ENCODE assay signal across 8 cellular contexts in the genomic region with DNA sequence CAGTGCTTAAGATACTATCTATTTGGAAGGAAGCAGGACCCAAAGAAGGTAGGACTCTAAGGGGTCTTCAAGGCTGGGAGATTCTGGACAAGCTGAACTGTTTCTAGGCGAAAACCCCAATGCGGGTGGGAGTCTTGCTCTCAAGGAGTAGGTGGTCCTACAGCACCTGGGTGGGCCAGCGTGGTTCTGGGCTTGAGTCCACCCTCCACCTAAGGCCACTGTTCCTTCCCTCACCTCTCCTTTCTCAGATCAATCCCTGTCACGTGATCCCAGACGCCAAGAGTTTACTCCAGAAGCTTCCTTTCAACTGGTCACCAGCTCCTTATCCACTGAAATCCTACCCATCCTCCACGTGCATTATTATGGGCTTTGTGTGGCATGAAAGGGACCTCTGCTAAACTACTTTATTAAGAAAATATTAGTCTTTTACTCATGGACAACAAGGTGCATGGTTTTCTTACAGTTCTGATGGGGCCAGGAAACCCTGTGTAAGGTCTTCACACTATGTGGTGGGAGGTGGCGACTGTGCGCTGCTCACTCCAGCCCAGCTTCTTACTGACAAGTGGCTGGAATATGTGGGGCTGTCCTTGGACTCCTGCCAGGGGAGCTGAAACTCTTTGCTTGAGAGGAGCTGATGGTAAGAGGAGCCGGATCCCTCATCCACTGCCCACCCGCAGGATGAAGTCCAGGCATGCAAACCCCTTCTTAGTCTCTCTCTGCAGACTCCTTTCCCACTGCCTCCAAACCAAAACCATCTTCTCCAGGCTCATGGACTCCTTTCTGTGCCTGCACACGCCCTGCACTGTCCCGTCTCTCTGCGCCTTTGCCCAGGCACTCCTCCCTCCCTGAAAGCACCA. TPM values are rescaled to one million over a fixed set of nuclear protein-coding genes. Genes with fewer than 3 reads are reported as not detected.
DNase-seq lines count a peak whose midpoint lies in the region; ATAC-seq and TF ChIP-seq lines count a peak whose summit lies in the region.

No MANE protein-coding gene starts in this region.

- TF ChIP-seq CTCF in GM20000 (IDR thresholded peaks at IDR 0.05; ENCODE audit: extremely low read depth, missing control alignments): no peak

- peak overlapping the region; percentile 78 to 97 (median 92) for H3K27ac Mint-ChIP-seq in immature natural killer cell

- peaks cover 2 to 5% (median 4%) of the 10 kb centered on the region in 3 donors for H3K27me3 Mint-ChIP-seq in immature natural killer cell (ENCODE audit: low read depth in 3 of 3)

- DNase-seq in Daoy (ENCODE audit: low read depth) (peak; percentile 81), NCI-H128 (lab: John Stamatoyannopoulos, UW; ENCODE audit: unreplicated experiment) (peak; percentile 69), astrocyte of the hippocampus (ENCODE audit: low read depth, low spot score) (peak; percentile 87), immature natural killer cell (no peak), GM20000 (ENCODE audit: low spot score) (no peak)
- DNase-seq in activated CD8-positive, alpha-beta memory T cell treated with anti-CD3 and anti-CD28 coated beads, Interleukin-2, amount 50 U/mL, for 48 hours: no peak

- H3K27ac ChIP-seq in skin epidermis: peak overlapping the region in 15 of 21 experiments; percentile 9 to 97 (median 88)

- H3K9me3 Mint-ChIP-seq in immature natural killer cell: no peaks in the 10 kb centered on the region

- peaks cover 7 to 20% (median 12%) of the 10 kb centered on the region in 3 donors for H3K36me3 Mint-ChIP-seq in immature natural killer cell

- H3K4me1 Mint-ChIP-seq in immature natural killer cell: peaks cover 37 to 50% of the 10 kb centered on the region in 2 donors

- H3K4me3 Mint-ChIP-seq in immature natural killer cell: peak overlapping the region; percentile 92 to 97 (median 94)

- peak overlapping the region; percentile 53 to 82 (median 66) for H3K4me3 ChIP-seq in skin epidermis

- no peak for ATAC-seq in HG02852 (IDR thresholded peaks at IDR 0.05; ENCODE audit: unreplicated experiment)

RNA-seq across cellular contexts. Expression of a gene that starts 1.6 kb away (rescaled TPM):
- total RNA-seq in Daoy (2014; rRNA removed; shearing (Covaris generic)): 20.7 and 23.7 TPM in 2 replicates
- polyA plus RNA-seq in immature natural killer cell: 10 to 100 TPM in 1 of 3 donors, 1 to 10 TPM in 2; 5.4 to 13.1 (median 6.3) TPM

RNA-seq across cellular contexts. Expression of a gene that starts 35.2 kb away (rescaled TPM):
- 8.2 and 11.4 TPM in 2 replicates for total RNA-seq in Daoy (2014; rRNA removed; shearing (Covaris generic))
- polyA plus RNA-seq in immature natural killer cell: 1 to 10 TPM in 1 of 3 donors, under 1 TPM in 2; 0.05 to 2.2 (median 0.70) TPM

Comparison
In these comparisons a context has a peak if more than half of its experiments do, and no peak if none do; other contexts are left out.
1. DNase-seq: peak in Daoy (single experiment), NCI-H128 (single experiment) and astrocyte of the hippocampus (single experiment); none in immature natural killer cell (0 of 3), GM20000 (single experiment) and activated CD8-positive, alpha-beta memory T cell treated with anti-CD3 and anti-CD28 coated beads, Interleukin-2, amount 50 U/mL, for 48 hours (single experiment).